Comparison of ENCODE assay signal across 8 cellular contexts in genomic region chrX:40097492-40098263, GRCh38. TPM values are rescaled to one million over a fixed set of nuclear protein-coding genes. Genes with fewer than 3 reads are reported as not detected.
DNase-seq lines count a peak whose midpoint lies in the region; ATAC-seq and TF ChIP-seq lines count a peak whose summit lies in the region.

TSS of gene BCOR (minus strand) at chrX:40097958. CDS start at chrX:40077929, 20,029 bp downstream.

- H3K36me3 Mint-ChIP-seq in neural crest cell (ENCODE audit: low read depth): no peaks in the 10 kb centered on the region

- peaks cover 52% of the 10 kb centered on the region for H3K4me1 Mint-ChIP-seq in neural crest cell

- no peak within 1 kb of the TSS for H3K27ac Mint-ChIP-seq in neural crest cell (ENCODE audit: unreplicated experiment)

- ATAC-seq in HG03280 (IDR thresholded peaks at IDR 0.05; ENCODE audit: unreplicated experiment): peak; percentile 31

- H3K4me3 ChIP-seq in fibroblast of mammary gland (ENCODE audit: control insufficient read depth, low read depth, low read length): peak within 1 kb of the TSS; percentile 52

- DNase-seq in ELR (ENCODE audit: low read depth) (peak; percentile 66), fibroblast of mammary gland (ENCODE audit: low read depth) (no peak), neural crest cell (ENCODE audit: low read depth, low spot score) (peak; percentile 42), cerebellar nuclear complex (lab: John Stamatoyannopoulos, UW) (no peak)
- peak; percentile 39 to 55 for DNase-seq in activated T-helper 1 cell treated with anti-CD3 and anti-CD28 coated beads, Interleukin-2, amount 50 U/mL, for 16 hours (ENCODE audit: low read depth in 1 of 2, low spot score in 1 of 2)

- peak within 1 kb of the TSS; percentile 91 for H3K4me3 Mint-ChIP-seq in neural crest cell

- no peaks in the 10 kb centered on the region for H3K9me3 Mint-ChIP-seq in neural crest cell

- peaks cover 52% of the 10 kb centered on the region for H3K27me3 Mint-ChIP-seq in neural crest cell (ENCODE audit: low read depth)

- TF ChIP-seq CTCF in fibroblast of mammary gland (conservative IDR thresholded peaks at IDR 0.05; ENCODE audit: control insufficient read depth, insufficient read depth, low read depth, low read length) (no peak), neural crest cell (conservative IDR thresholded peaks at IDR 0.05) (no peak)

- H3K27ac ChIP-seq in temporal lobe (ENCODE audit: low read depth, low read length): no peak within 1 kb of the TSS

TF ChIP-seq in PFSK-1, 5 proteins besides CTCF, POLR2A, EP300 and RAD21:
- TF ChIP-seq POLR2AphosphoS5 (IDR thresholded peaks at IDR 0.05; ENCODE audit: low read depth, low read length): peak; percentile 73
- TF ChIP-seq FOXP2 (optimal IDR thresholded peaks at IDR 0.05; ENCODE audit: borderline replicate concordance, extremely low read depth, extremely low read length, insufficient read depth): no peak
- TF ChIP-seq SIN3A (IDR thresholded peaks at IDR 0.05; ENCODE audit: borderline replicate concordance, insufficient read depth, low read length): no peak
- peak; percentile 46; the same call in 1 of the 2 replicates for TF ChIP-seq TAF1 (IDR thresholded peaks at IDR 0.05; ENCODE audit: borderline replicate concordance, insufficient read depth, low read length)

RNA-seq across cellular contexts. Expression of gene BCOR, which starts in this region (rescaled TPM):
- 38.1 TPM for polyA plus RNA-seq in PFSK-1 (2012; ENCODE audit: insufficient read length, low read depth)
- total RNA-seq in neural crest cell (33.2 and 41.1 TPM in 2 replicates), temporal lobe (36.1 TPM)

Comparison
In these comparisons a context has a peak if more than half of its experiments do, and no peak if none do; other contexts are left out.
1. DNase-seq: peak in ELR (single experiment), activated T-helper 1 cell treated with anti-CD3 and anti-CD28 coated beads, Interleukin-2, amount 50 U/mL, for 16 hours (2 of 2) and neural crest cell (single experiment); none in fibroblast of mammary gland (single experiment) and cerebellar nuclear complex (0 of 2).